Comparison of ENCODE assay signal across 18 cellular contexts in genomic region chr4:113744667-113745241, GRCh38.
"Had no signal": no experiment of that assay in that cellular context is flagged by ENCODE, and none has a peak within 500 bp of the region (broad histone marks: within the 10 kb centered on the region; RNA-seq: fewer than 3 reads in every experiment).

No MANE protein-coding gene starts in this region.

- H3K4me1 Mint-ChIP-seq: nephron progenitor cell had no signal

- H3K4me3 Mint-ChIP-seq: activated CD4-positive, alpha-beta T cell treated with anti-CD3 and anti-CD28 coated beads, Interleukin-2, amount 10 ng/mL, durations not matched to agents 24 days and 14 days; activated naive CD4-positive, alpha-beta T cell treated with anti-CD3 and anti-CD28 coated beads, Interleukin-2, amount 50 U/mL, for 24 hours; nephron progenitor cell had no signal

- H3K4me3 ChIP-seq: esophagus squamous epithelium, lung, thoracic aorta, upper lobe of left lung had no signal

- H3K9me3 Mint-ChIP-seq: activated naive CD4-positive, alpha-beta T cell treated with anti-CD3 and anti-CD28 coated beads, Interleukin-2, amount 50 U/mL, for 24 hours; nephron progenitor cell had no signal

- H3K36me3 ChIP-seq: thoracic aorta, upper lobe of left lung had no signal

- DNase-seq: activated CD4-positive, alpha-beta T cell treated with anti-CD3 and anti-CD28 coated beads, Interleukin-2, amount 10 ng/mL, durations not matched to agents 24 days and 14 days; amniotic stem cell; dermis blood vessel endothelial cell; effector memory CD4-positive, alpha-beta T cell; esophagus squamous epithelium; hippocampal formation; islet precursor cell; midbrain; nephron progenitor cell; nucleus accumbens; stimulated activated CD4-positive, alpha-beta T cell treated with anti-CD3 and anti-CD28 coated beads, Interleukin-2, amount 100 ng/mL, for 48 hours; SW 1271; T-helper 2 cell; upper lobe of left lung had no signal

- H3K27ac ChIP-seq: esophagus squamous epithelium, thoracic aorta, upper lobe of left lung had no signal

- H3K27me3 Mint-ChIP-seq: activated CD4-positive, alpha-beta T cell treated with anti-CD3 and anti-CD28 coated beads, Interleukin-2, amount 10 ng/mL, durations not matched to agents 24 days and 14 days; activated naive CD4-positive, alpha-beta T cell treated with anti-CD3 and anti-CD28 coated beads, Interleukin-2, amount 50 U/mL, for 24 hours had no signal

- H3K27me3 ChIP-seq: esophagus squamous epithelium, upper lobe of left lung had no signal

- FAIRE-seq: TTC549 had no signal

- H3K27ac Mint-ChIP-seq: activated CD4-positive, alpha-beta T cell treated with anti-CD3 and anti-CD28 coated beads, Interleukin-2, amount 10 ng/mL, durations not matched to agents 24 days and 14 days; activated naive CD4-positive, alpha-beta T cell treated with anti-CD3 and anti-CD28 coated beads, Interleukin-2, amount 50 U/mL, for 24 hours; nephron progenitor cell had no signal

- H3K9me3 ChIP-seq: esophagus squamous epithelium, thoracic aorta, upper lobe of left lung had no signal
